ENCODE assay signal across 15 cellular contexts in the genomic region with DNA sequence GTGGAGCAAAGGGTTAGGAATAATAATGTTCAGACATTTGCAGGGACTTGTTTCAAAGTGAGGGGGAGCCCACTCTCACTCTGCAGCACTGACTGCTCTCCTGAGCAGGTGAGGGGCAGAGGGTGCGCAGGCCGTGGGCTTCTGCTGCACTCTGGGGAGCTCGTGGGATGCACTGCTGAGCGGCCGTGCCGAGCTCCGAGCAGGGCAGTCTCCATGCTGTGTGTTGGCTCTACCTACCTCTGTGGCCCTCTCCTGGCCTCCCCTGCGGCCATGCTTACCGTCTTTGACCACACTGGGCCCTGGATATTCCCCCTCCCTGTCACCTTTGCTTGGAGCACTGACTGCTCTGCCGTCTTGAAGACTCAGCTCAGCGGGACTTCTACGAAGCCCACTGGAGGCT. TPM values are rescaled to one million over a fixed set of nuclear protein-coding genes. Genes with fewer than 3 reads are reported as not detected.
DNase-seq lines count a peak whose midpoint lies in the region; ATAC-seq and TF ChIP-seq lines count a peak whose summit lies in the region.
"Had no signal": no experiment of that assay in that cellular context is flagged by ENCODE, and none has a peak within 500 bp of the region (broad histone marks: within the 10 kb centered on the region; RNA-seq: fewer than 3 reads in every experiment).

No MANE protein-coding gene starts in this region.

- ATAC-seq in T-helper 17 cell = no peak
- no peak for ATAC-seq in activated CD8-positive, alpha-beta T cell treated with anti-CD3 and anti-CD28 coated beads, Interleukin-2, amount 10 ng/mL, durations not matched to agents 7 days and 5 days
- ATAC-seq in GM19324 (IDR thresholded peaks at IDR 0.05; ENCODE audit: low FRiP score, unreplicated experiment) = no peak
- ATAC-seq: HCT116 had no signal

- peak overlapping the region; percentile 45 for H3K4me2 ChIP-seq in BLaER1

- TF ChIP-seq CTCF in Caco-2 (IDR thresholded peaks at IDR 0.05; ENCODE audit: insufficient read depth in 1 of 2, low read depth in 1 of 2, low read length in 1 of 2, severe bottlenecking in 1 of 2, unreplicated experiment in 1 of 2) (no peak), neural crest cell (conservative IDR thresholded peaks at IDR 0.05) (no peak), breast epithelium (IDR thresholded peaks at IDR 0.05) (no peak)

- H3K4me1 Mint-ChIP-seq in Caco-2 (ENCODE audit: low read depth, unreplicated experiment) (no peaks in the 10 kb centered on the region), T-helper 17 cell (peaks cover 2% of the 10 kb centered on the region), neural crest cell (peaks cover 30% of the 10 kb centered on the region)
- no peaks in the 10 kb centered on the region for H3K4me1 Mint-ChIP-seq in activated CD8-positive, alpha-beta T cell treated with anti-CD3 and anti-CD28 coated beads, Interleukin-2, amount 10 ng/mL, durations not matched to agents 7 days and 5 days (ENCODE audit: low read depth)

- no peak overlapping the region for H3K4me3 Mint-ChIP-seq in Caco-2 (ENCODE audit: unreplicated experiment)
- peak overlapping the region; percentile 55 for H3K4me3 Mint-ChIP-seq in T-helper 17 cell
- peak overlapping the region; percentile 7 for H3K4me3 Mint-ChIP-seq in neural crest cell
- H3K4me3 Mint-ChIP-seq in activated CD8-positive, alpha-beta T cell treated with anti-CD3 and anti-CD28 coated beads, Interleukin-2, amount 10 ng/mL, durations not matched to agents 7 days and 5 days = no peak overlapping the region
- H3K4me3 Mint-ChIP-seq: CD4-positive, CD25-positive, alpha-beta regulatory T cell had no signal

- DNase-seq in Caco-2 (no peak), T-helper 17 cell (no peak), neural crest cell (ENCODE audit: low read depth, low spot score) (no peak), NCI-H1105 (lab: John Stamatoyannopoulos, UW) (no peak), breast epithelium (ENCODE audit: low spot score in 2 of 2) (no peak)
- no peak for DNase-seq in activated CD8-positive, alpha-beta T cell treated with anti-CD3 and anti-CD28 coated beads, Interleukin-2, amount 10 ng/mL, durations not matched to agents 7 days and 5 days
- DNase-seq: BE2C; Calu3; CD4-positive, CD25-positive, alpha-beta regulatory T cell; DMS 273 treated with DMSO at 0.1 percent for 48 hours; KBM-7 had no signal

- H3K36me3 ChIP-seq in BLaER1 = no peaks in the 10 kb centered on the region
- no peaks in the 10 kb centered on the region for H3K36me3 ChIP-seq in Caco-2 (ENCODE audit: control insufficient read depth, insufficient read depth, low read length)
- H3K36me3 ChIP-seq in breast epithelium = no peaks in the 10 kb centered on the region
- H3K36me3 ChIP-seq: BE2C had no signal

- H3K4me1 ChIP-seq in BLaER1 (peaks cover 32% of the 10 kb centered on the region), Caco-2 (no peaks in the 10 kb centered on the region), breast epithelium (no peaks in the 10 kb centered on the region)

- no peaks in the 10 kb centered on the region for H4K20me1 ChIP-seq in BLaER1

- H3K9me3 Mint-ChIP-seq in Caco-2 (ENCODE audit: unreplicated experiment) (no peaks in the 10 kb centered on the region), neural crest cell (no peaks in the 10 kb centered on the region)
- no peaks in the 10 kb centered on the region for H3K9me3 Mint-ChIP-seq in activated CD8-positive, alpha-beta T cell treated with anti-CD3 and anti-CD28 coated beads, Interleukin-2, amount 10 ng/mL, durations not matched to agents 7 days and 5 days (ENCODE audit: insufficient read depth)

- no peaks in the 10 kb centered on the region for H3K9me3 ChIP-seq in BLaER1
- H3K9me3 ChIP-seq in Caco-2 = no peaks in the 10 kb centered on the region
- H3K9me3 ChIP-seq in T-helper 17 cell (ENCODE audit: control insufficient read depth, low read length, poor library complexity, severe bottlenecking) = no peaks in the 10 kb centered on the region
- H3K9me3 ChIP-seq in breast epithelium = no peaks in the 10 kb centered on the region
- H3K9me3 ChIP-seq: BE2C had no signal

- no peaks in the 10 kb centered on the region for H3K27me3 Mint-ChIP-seq in Caco-2 (ENCODE audit: insufficient read depth, unreplicated experiment)
- H3K27me3 Mint-ChIP-seq in T-helper 17 cell = no peaks in the 10 kb centered on the region
- peaks cover 4% of the 10 kb centered on the region for H3K27me3 Mint-ChIP-seq in neural crest cell (ENCODE audit: low read depth)
- no peaks in the 10 kb centered on the region for H3K27me3 Mint-ChIP-seq in activated CD8-positive, alpha-beta T cell treated with anti-CD3 and anti-CD28 coated beads, Interleukin-2, amount 10 ng/mL, durations not matched to agents 7 days and 5 days (ENCODE audit: low read depth)
- H3K27me3 Mint-ChIP-seq: CD4-positive, CD25-positive, alpha-beta regulatory T cell had no signal

- H3K27ac Mint-ChIP-seq in Caco-2 (ENCODE audit: unreplicated experiment) = peak overlapping the region; percentile 7
- peak overlapping the region; percentile 9 for H3K27ac Mint-ChIP-seq in T-helper 17 cell
- H3K27ac Mint-ChIP-seq in neural crest cell (ENCODE audit: unreplicated experiment) = no peak overlapping the region
- H3K27ac Mint-ChIP-seq in activated CD8-positive, alpha-beta T cell treated with anti-CD3 and anti-CD28 coated beads, Interleukin-2, amount 10 ng/mL, durations not matched to agents 7 days and 5 days = no peak overlapping the region
- H3K27ac Mint-ChIP-seq: CD4-positive, CD25-positive, alpha-beta regulatory T cell had no signal

- no peak overlapping the region for H3K4me3 ChIP-seq in BLaER1
- no peak overlapping the region for H3K4me3 ChIP-seq in Caco-2 (ENCODE audit: low read depth, low read length)
- no peak overlapping the region for H3K4me3 ChIP-seq in breast epithelium

- POLR2A ChIA-PET in Caco-2 (lab: Charles Lee) = no interaction called here
- POLR2A ChIA-PET in activated CD8-positive, alpha-beta T cell treated with anti-CD3 and anti-CD28 coated beads, Interleukin-2, amount 10 ng/mL, durations not matched to agents 7 days and 5 days (lab: Charles Lee) = no interaction called here

- H3K27ac ChIP-seq in BLaER1 = no peak overlapping the region
- H3K27ac ChIP-seq in breast epithelium = no peak overlapping the region

- H3K36me3 Mint-ChIP-seq in Caco-2 (ENCODE audit: insufficient read depth, unreplicated experiment) = peaks cover 11% of the 10 kb centered on the region
- peaks cover 2% of the 10 kb centered on the region for H3K36me3 Mint-ChIP-seq in T-helper 17 cell (ENCODE audit: low read depth)
- H3K36me3 Mint-ChIP-seq in neural crest cell (ENCODE audit: low read depth) = no peaks in the 10 kb centered on the region
- H3K36me3 Mint-ChIP-seq in activated CD8-positive, alpha-beta T cell treated with anti-CD3 and anti-CD28 coated beads, Interleukin-2, amount 10 ng/mL, durations not matched to agents 7 days and 5 days (ENCODE audit: low read depth) = no peaks in the 10 kb centered on the region

- intact Hi-C loops in Caco-2 (cut with micrococcal nuclease; ENCODE audit: unreplicated experiment) = no loop called here
- intact Hi-C loops in breast epithelium (cut with DNase I; ENCODE audit: low total_unique reads) = no loop called here

- no peak for TF ChIP-seq POLR2A in breast epithelium (IDR thresholded peaks at IDR 0.05)

- no TSS peak for BruUV-seq in Caco-2 (replicated peaks; lab: Mats Ljungman, UMichigan)

- H3K27me3 ChIP-seq in BLaER1 (no peaks in the 10 kb centered on the region), Caco-2 (replicated peaks; ENCODE audit: control insufficient read depth, insufficient read depth, low read length) (no peaks in the 10 kb centered on the region), breast epithelium (no peaks in the 10 kb centered on the region)
- H3K27me3 ChIP-seq: BE2C had no signal

- 0 out of 2 replicates have a peak overlapping the region, but pooled peaks have one; percentile 34 for H3K9ac ChIP-seq in BLaER1

- CTCF ChIA-PET in Caco-2 (lab: Charles Lee) = no interaction called here
- CTCF ChIA-PET in activated CD8-positive, alpha-beta T cell treated with anti-CD3 and anti-CD28 coated beads, Interleukin-2, amount 10 ng/mL, durations not matched to agents 7 days and 5 days (lab: Charles Lee) = no interaction called here

RNA-seq across cellular contexts. Expression of a gene that starts 33.7 kb away (rescaled TPM):
- total RNA-seq in Caco-2 (2022) (0.34 and 0.56 TPM in 2 replicates), T-helper 17 cell (not detected), neural crest cell (73.4 and 80.5 TPM in 2 replicates), breast epithelium (1 to 10 TPM in 1 of 3 donors, under 1 TPM in 1, not detected in 1; under 0.01 to 2.3 TPM)
- not detected for total RNA-seq in activated CD8-positive, alpha-beta T cell treated with anti-CD3 and anti-CD28 coated beads, Interleukin-2, amount 10 ng/mL, durations not matched to agents 7 days and 5 days
- total RNA-seq: Calu3; CD4-positive, CD25-positive, alpha-beta regulatory T cell; H4 had no signal

Comparison
In these comparisons a context has a peak if more than half of its experiments do, and no peak if none do; other contexts are left out.
1. H3K27ac Mint-ChIP-seq: peak in Caco-2 (single experiment) and T-helper 17 cell (single experiment); none in neural crest cell (single experiment) and activated CD8-positive, alpha-beta T cell treated with anti-CD3 and anti-CD28 coated beads, Interleukin-2, amount 10 ng/mL, durations not matched to agents 7 days and 5 days (single experiment).
2. H3K4me3 Mint-ChIP-seq: peak in T-helper 17 cell (single experiment) and neural crest cell (single experiment); none in Caco-2 (single experiment) and activated CD8-positive, alpha-beta T cell treated with anti-CD3 and anti-CD28 coated beads, Interleukin-2, amount 10 ng/mL, durations not matched to agents 7 days and 5 days (single experiment).
3. RNA of a gene that starts 33.7 kb away (total RNA-seq): 73.4 to 80.5 TPM in neural crest cell; 0.34 to 0.56 TPM in Caco-2, not detected in T-helper 17 cell, under 0.01 to 2.3 TPM in breast epithelium and not detected in activated CD8-positive, alpha-beta T cell treated with anti-CD3 and anti-CD28 coated beads, Interleukin-2, amount 10 ng/mL, durations not matched to agents 7 days and 5 days; every median in the first group is over 10 times any median in the second.